25 cellular contexts compared by ENCODE assay signal in genomic region chr18:60541661-60542060, GRCh38.
"Had no signal": no experiment of that assay in that cellular context is flagged by ENCODE, and none has a peak within 500 bp of the region (broad histone marks: within the 10 kb centered on the region; RNA-seq: fewer than 3 reads in every experiment).

No MANE protein-coding gene starts in this region.

- DNase-seq: activated CD4-positive, alpha-beta memory T cell treated with anti-CD3 and anti-CD28 coated beads, Interleukin-2, amount 10 ng/mL, durations not matched to agents 7 days and 5 days; activated CD4-positive, alpha-beta T cell treated with anti-CD3 and anti-CD28 coated beads for 4 hours; activated CD4-positive, alpha-beta T cell treated with anti-CD3 and anti-CD28 coated beads, Interleukin-2, amount 10 ng/mL, durations not matched to agents 7 days and 5 days; activated CD4-positive, alpha-beta T cell treated with anti-CD3 and anti-CD28 coated beads, Interleukin-2, amount 50 U/mL, for 4 hours; activated CD4-positive, CD25-positive, alpha-beta regulatory T cell; activated CD4-positive, CD25-positive, alpha-beta regulatory T cell treated with anti-CD3 and anti-CD28 coated beads, Interleukin-2, amount 50 U/mL, for 72 hours; activated CD8-positive, alpha-beta memory T cell treated with anti-CD3 and anti-CD28 coated beads, Interleukin-2, amount 50 U/mL, for 48 hours; activated gamma-delta T cell; activated naive CD4-positive, alpha-beta T cell; activated naive CD4-positive, alpha-beta T cell treated with anti-CD3 and anti-CD28 coated beads, Interleukin-2, amount 10 ng/mL, durations not matched to agents 7 days and 5 days; activated naive CD8-positive, alpha-beta T cell treated with anti-CD3 and anti-CD28 coated beads, Interleukin-2, amount 10 ng/mL, durations not matched to agents 7 days and 5 days; activated T-cell treated with anti-CD3 and anti-CD28 coated beads for 4 hours; activated T-cell treated with anti-CD3 and anti-CD28 coated beads, Interleukin-2, amount 50 U/mL, for 24 hours; activated T-cell treated with anti-CD3 and anti-CD28 coated beads, Interleukin-2, amount 50 U/mL, for 72 hours; central memory CD4-positive, alpha-beta T cell; cerebellar nuclear complex; colonic mucosa; effector CD8-positive, alpha-beta T cell; esophagus squamous epithelium; gastrocnemius medialis; heart right ventricle; T-helper 2 cell had no signal

- ATAC-seq: activated naive CD4-positive, alpha-beta T cell treated with anti-CD3 and anti-CD28 coated beads, Interleukin-2, amount 50 U/mL, for 72 hours; activated T-cell treated with anti-CD3 and anti-CD28 coated beads, Interleukin-2, amount 50 U/mL, for 72 hours; gastrocnemius medialis; heart right ventricle had no signal

- FAIRE-seq: endometrium, endothelial cell of umbilical vein had no signal
